In the genomic region with DNA sequence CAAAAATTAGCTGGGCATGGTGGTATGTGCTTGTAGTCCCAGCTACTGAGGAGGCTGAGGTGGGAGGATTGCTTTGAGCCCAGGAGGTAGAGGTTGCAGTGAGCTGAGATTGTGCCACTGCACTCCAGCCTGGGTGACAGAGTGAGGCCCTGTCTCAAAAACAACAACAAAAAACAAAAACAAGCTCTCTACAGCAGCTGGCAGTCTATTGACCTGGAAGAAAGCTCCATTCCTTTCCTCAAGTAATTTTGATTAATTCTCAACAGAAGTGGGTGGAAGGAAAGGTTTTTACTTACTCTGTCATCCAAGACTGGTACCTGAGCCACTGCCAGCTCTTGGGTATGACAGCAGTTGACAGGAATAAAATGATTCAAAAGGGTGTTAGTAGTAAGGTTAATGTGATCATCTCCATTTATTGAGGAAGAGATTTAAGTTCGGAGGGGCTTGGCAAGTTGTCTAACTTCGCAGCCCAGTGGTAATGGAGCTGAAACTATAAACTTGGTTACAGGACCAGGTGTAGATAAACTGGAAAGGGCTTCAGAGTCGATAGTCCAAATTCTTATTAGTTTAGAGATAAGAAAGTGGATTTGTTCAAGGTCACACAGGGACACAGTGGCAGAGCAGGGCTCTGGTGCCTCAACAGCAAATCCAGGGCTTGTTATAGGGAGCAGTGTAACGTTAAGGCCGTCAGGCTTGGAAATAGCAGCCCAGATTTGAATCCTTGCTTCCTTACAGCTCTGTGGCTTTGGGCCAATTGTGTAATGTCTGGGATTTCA, we compare ENCODE assay signal across 11 cellular contexts. TPM values are rescaled to one million over a fixed set of nuclear protein-coding genes. Genes with fewer than 3 reads are reported as not detected.
A peak's percentile ranks its signal among the peaks of the same experiment; 100 is the strongest.
DNase-seq lines count a peak whose midpoint lies in the region; ATAC-seq, FAIRE-seq and TF ChIP-seq lines count a peak whose summit lies in the region.
"Had no signal": no experiment of that assay in that cellular context is flagged by ENCODE, and none has a peak within 500 bp of the region (broad histone marks: within the 10 kb centered on the region; RNA-seq: fewer than 3 reads in every experiment).

No MANE protein-coding gene starts in this region.

- H3K4me3 Mint-ChIP-seq in astrocyte (ENCODE audit: unreplicated experiment) (no peak overlapping the region), mesothelial cell of epicardium (no peak overlapping the region)

- H3F3A ChIP-seq in GM23248 (ENCODE audit: insufficient read depth) = peaks cover 95% of the 10 kb centered on the region

- H3K27ac ChIP-seq in A549 (peak overlapping the region in 1 of 2 experiments; percentile 74; a peak in 1 of 6 replicates), GM23248 (peak overlapping the region; percentile 57), astrocyte (ENCODE audit: low read depth, low read length) (no peak overlapping the region)
- H3K27ac ChIP-seq: SJSA1 had no signal

- peaks cover 43% of the 10 kb centered on the region; the same call in 2 of the 3 replicates for H3K4me1 ChIP-seq in A549
- H3K4me1 ChIP-seq in GM23248 (ENCODE audit: insufficient read depth) = peaks cover 21% of the 10 kb centered on the region
- H3K4me1 ChIP-seq in astrocyte (ENCODE audit: insufficient read depth, low read length) = no peaks in the 10 kb centered on the region

- H3K4me3 ChIP-seq in A549 (no peak overlapping the region), GM23248 (no peak overlapping the region), astrocyte (ENCODE audit: insufficient read depth, low read depth, low read length) (no peak overlapping the region)
- H3K4me3 ChIP-seq: SJSA1 had no signal

- H3K9me3 Mint-ChIP-seq in astrocyte (ENCODE audit: unreplicated experiment) = no peaks in the 10 kb centered on the region
- H3K9me3 Mint-ChIP-seq in mesothelial cell of epicardium = peaks cover 10% of the 10 kb centered on the region

- CTCF ChIA-PET in A549 (lab: Yijun Ruan, JAX) = interaction anchor here (0.6 to 4.3 kb wide), 4 partner anchors 11 to 161 kb away, joined by 3 to 21 read pairs (median 12); no protein-coding TSS in a partner anchor

- no peak for TF ChIP-seq CTCF in A549 (IDR thresholded peaks at IDR 0.05)
- TF ChIP-seq CTCF in astrocyte (IDR thresholded peaks at IDR 0.05; ENCODE audit: insufficient read depth, low read depth, low read length) = no peak
- TF ChIP-seq CTCF in mesothelial cell of epicardium (IDR thresholded peaks at IDR 0.05; ENCODE audit: unreplicated experiment) = no peak

- no peak for DNase-seq in A549 (ENCODE audit: low read depth in 1 of 2, low spot score in 1 of 2)
- peak; percentile 45 for DNase-seq in GM23248
- DNase-seq in astrocyte (ENCODE audit: low read depth) = no peak
- DNase-seq in mesothelial cell of epicardium (ENCODE audit: low spot score in 2 of 2, unreplicated experiment in 2 of 2) = no peak
- no peak for DNase-seq in GDM1 (lab: John Stamatoyannopoulos, UW)
- no peak for DNase-seq in NK-92 treated with Interleukin-12 subunit alpha and Interleukin-12 subunit beta, amount 100 ng/mL, for 24 hours (lab: John Stamatoyannopoulos, UW)
- DNase-seq: activated gamma-delta T cell treated with Interleukin-2 at 50 U/mL for 16 hours, NCI-H1092 had no signal

- TF ChIP-seq EP300 in A549 (IDR thresholded peaks at IDR 0.05) = no peak

- POLR2A ChIA-PET in A549 (lab: Yijun Ruan, JAX) = interaction anchor here (0.7 to 1.4 kb wide), 3 partner anchors 29 to 97 kb away, joined by 3 to 4 read pairs (median 3); no protein-coding TSS in a partner anchor

- H4K20me1 ChIP-seq in GM23248 (ENCODE audit: insufficient read depth) = peaks cover 16% of the 10 kb centered on the region
- H4K20me1 ChIP-seq in astrocyte (ENCODE audit: insufficient read depth, low read length) = peaks cover 89% of the 10 kb centered on the region

- H3K36me3 ChIP-seq in GM23248 (ENCODE audit: low read depth) = peaks cover 46% of the 10 kb centered on the region
- peaks cover 62% of the 10 kb centered on the region for H3K36me3 ChIP-seq in astrocyte (ENCODE audit: insufficient read depth, low read length)

- H2AFZ ChIP-seq in GM23248 (no peak overlapping the region), astrocyte (ENCODE audit: low read depth, low read length) (no peak overlapping the region)

- TF ChIP-seq POLR2A in A549 (IDR thresholded peaks at IDR 0.05; ENCODE audit: low read length) = no peak

- H3K4me1 Mint-ChIP-seq in astrocyte (ENCODE audit: low read depth, unreplicated experiment) (peaks cover 34% of the 10 kb centered on the region), mesothelial cell of epicardium (peaks cover 36% of the 10 kb centered on the region)

- H3K27me3 ChIP-seq in GM23248 (replicated peaks; ENCODE audit: insufficient read depth) (no peaks in the 10 kb centered on the region), astrocyte (ENCODE audit: insufficient read depth, low read length) (no peaks in the 10 kb centered on the region)
- H3K27me3 ChIP-seq: SJSA1 had no signal

- FAIRE-seq in A549 (lab: Jason Lieb, UNC) (no peak), astrocyte (lab: Jason Lieb, UNC) (no peak)

- H3K9me3 ChIP-seq in A549 (no peaks in the 10 kb centered on the region), GM23248 (ENCODE audit: low read depth) (no peaks in the 10 kb centered on the region), astrocyte (ENCODE audit: insufficient read depth, low read depth, low read length) (no peaks in the 10 kb centered on the region)
- H3K9me3 ChIP-seq: SJSA1 had no signal

- ATAC-seq in A549 = peak; percentile 10 to 27; a peak in 5 of 6 replicates
- ATAC-seq in HG03139 (IDR thresholded peaks at IDR 0.05; ENCODE audit: unreplicated experiment) = no peak
- no peak for ATAC-seq in HG02938 (IDR thresholded peaks at IDR 0.05; ENCODE audit: unreplicated experiment)

- H3K9ac ChIP-seq in GM23248 = no peak overlapping the region
- no peak overlapping the region for H3K9ac ChIP-seq in astrocyte (ENCODE audit: low read length)

- H3K27me3 Mint-ChIP-seq in astrocyte (ENCODE audit: low read depth, unreplicated experiment) = no peaks in the 10 kb centered on the region
- H3K27me3 Mint-ChIP-seq in mesothelial cell of epicardium (ENCODE audit: low read depth) = no peaks in the 10 kb centered on the region

- H3K27ac Mint-ChIP-seq in astrocyte (ENCODE audit: unreplicated experiment) = peak overlapping the region; percentile 58
- peak overlapping the region; percentile 81 for H3K27ac Mint-ChIP-seq in mesothelial cell of epicardium

- H3K36me3 Mint-ChIP-seq in astrocyte (ENCODE audit: low read depth, unreplicated experiment) (peaks cover 38% of the 10 kb centered on the region), mesothelial cell of epicardium (peaks cover 68% of the 10 kb centered on the region)

- H3K4me2 ChIP-seq in A549 = no peak overlapping the region
- H3K4me2 ChIP-seq in GM23248 (ENCODE audit: unreplicated experiment) = no peak overlapping the region
- H3K4me2 ChIP-seq in astrocyte (ENCODE audit: low read length) = no peak overlapping the region

- in situ Hi-C loops in GM23248 (cut with MboI) = no loop called here

- H3K9me2 ChIP-seq in GM23248 (ENCODE audit: insufficient read depth) = no peaks in the 10 kb centered on the region

- TF ChIP-seq RAD21 in A549 (conservative IDR thresholded peaks at IDR 0.05 in 1 of 2, IDR thresholded peaks at IDR 0.05 in 1 of 2) = no peak

- H3K79me2 ChIP-seq in GM23248 (ENCODE audit: insufficient read depth) (peaks cover 48% of the 10 kb centered on the region), astrocyte (ENCODE audit: insufficient read depth, low read length) (peaks cover 44% of the 10 kb centered on the region)

- WGBS in A549 (ENCODE audit: missing lambda C conversion rate) = 75% methylated on average over 5 of the region's 5 CpGs
- WGBS in GM23248 (ENCODE audit: low coverage in 1 of 2, low lambda C conversion rate in 2 of 2, missing lambda C conversion rate in 2 of 2), 2 experiments = 64 to 67% methylated on average over 5 of the region's 5 CpGs

TF ChIP-seq in A549, 52 proteins besides CTCF, POLR2A, EP300 and RAD21:
- TF ChIP-seq HOXA7 (CRISPR knock-in tag; IDR thresholded peaks at IDR 0.05) (peak; percentile 69; the same call in 1 of the 2 replicates), POLR2AphosphoS2 (conservative IDR thresholded peaks at IDR 0.05; ENCODE audit: low read length) (0 out of 2 replicates have a peak, but pooled peaks have one; percentile 40), KDM1A (IDR thresholded peaks at IDR 0.05; ENCODE audit: low read depth) (no peak)

RNA-seq across cellular contexts. Expression of gene SRSF3, which starts 14.8 kb away (rescaled TPM):
- polyA plus RNA-seq in A549 (2011; rRNA removed) (339 and 652 TPM in 2 replicates), A549 (2017; fragmentation: RNase III; extraction: RNeasy Plus Mini Kit Qiagen cat#74134 plus additional on column Dnase treatment) (582 to 629 TPM (median 605 TPM) in 3 replicates), GM23248 (2016; fragmentation: Nextera tagmentation; extraction: Ambion mirVana) (238 and 243 TPM in 2 replicates)
- polyA plus RNA-seq in A549 (2012; cell fraction: cytosol; rRNA removed) = 383 and 445 TPM in 2 replicates
- polyA plus RNA-seq in A549 (2012; cell fraction: nucleus; rRNA removed) = 207 and 251 TPM in 2 replicates
- 152 and 175 TPM in 2 replicates for polyA minus RNA-seq in A549 (2011; rRNA and poly(A)+ RNA removed)
- 141 and 171 TPM in 2 replicates for total RNA-seq in GM23248 (2014; rRNA removed; shearing (Covaris generic))
- total RNA-seq in astrocyte (237 and 260 TPM in 2 replicates), mesothelial cell of epicardium (404 to 411 TPM (median 407 TPM) in 3 replicates)

Comparison
In these comparisons a context has a peak if more than half of its experiments do, and no peak if none do; other contexts are left out.
1. ATAC-seq: peak in A549 (2 of 2); none in HG03139 (single experiment) and HG02938 (single experiment).